ENCODE assay signal across 1 cellular context in genomic region chr12:102694913-102695312, GRCh38.
TF ChIP-seq lines count a peak whose summit lies in the region.

No MANE protein-coding gene starts in this region.

TF ChIP-seq in K562, 482 proteins besides CTCF, POLR2A, EP300 and RAD21:
- TF ChIP-seq MAFG (tag; conservative IDR thresholded peaks at IDR 0.05) (peak; percentile 91), MAFF (IDR thresholded peaks at IDR 0.05; ENCODE audit: low read length) (peak; percentile 63), BACH1 (tag; IDR thresholded peaks at IDR 0.05) (peak; percentile 33; the same call in 1 of the 2 replicates), KLF6 (CRISPR knock-in tag; IDR thresholded peaks at IDR 0.05; ENCODE audit: borderline replicate concordance) (no peak), C11orf30 (IDR thresholded peaks at IDR 0.05; ENCODE audit: low read depth) (peak; percentile 88), ZNF316 (IDR thresholded peaks at IDR 0.05) (peak; percentile 97), MAFK (IDR thresholded peaks at IDR 0.05; ENCODE audit: low read length) (peak; percentile 69; the same call in 1 of the 2 replicates), ZFPM2 (CRISPR knock-in tag; IDR thresholded peaks at IDR 0.05) (no peak)
